In genomic region chr21:23853796-23854379, GRCh38 we compare ENCODE assay signal across 8 cellular contexts.
DNase-seq lines count a peak whose midpoint lies in the region; ATAC-seq and TF ChIP-seq lines count a peak whose summit lies in the region.

No MANE protein-coding gene starts in this region.

- DNase-seq in DMS114 treated with DMSO at 0.1 percent for 48 hours (lab: John Stamatoyannopoulos, UW; ENCODE audit: unreplicated experiment) (peak; percentile 8), NAMALWA (ENCODE audit: low spot score) (peak; percentile 60), left lung (no peak)

- no peak overlapping the region for H3K27ac ChIP-seq in left lung

- H3K36me3 Mint-ChIP-seq in activated T-helper 17 cell treated with anti-CD3 and anti-CD28 coated beads, Interleukin-2, amount 50 U/mL, for 72 hours (ENCODE audit: low read depth): no peaks in the 10 kb centered on the region

- no peaks in the 10 kb centered on the region for H3K9me3 Mint-ChIP-seq in activated T-helper 17 cell treated with anti-CD3 and anti-CD28 coated beads, Interleukin-2, amount 50 U/mL, for 72 hours

- no peak overlapping the region for H3K27ac Mint-ChIP-seq in activated T-helper 17 cell treated with anti-CD3 and anti-CD28 coated beads, Interleukin-2, amount 50 U/mL, for 72 hours

- H3K9me3 ChIP-seq in left lung: no peaks in the 10 kb centered on the region

- intact Hi-C loops in left lung (cut with DNase I): no loop called here

- no peaks in the 10 kb centered on the region for H3K27me3 Mint-ChIP-seq in activated T-helper 17 cell treated with anti-CD3 and anti-CD28 coated beads, Interleukin-2, amount 50 U/mL, for 72 hours

- H3K4me3 Mint-ChIP-seq in activated T-helper 17 cell treated with anti-CD3 and anti-CD28 coated beads, Interleukin-2, amount 50 U/mL, for 72 hours: no peak overlapping the region

- TF ChIP-seq CTCF in left lung (IDR thresholded peaks at IDR 0.05): peak; percentile 27 to 28

- ATAC-seq in GM19467 (IDR thresholded peaks at IDR 0.05; ENCODE audit: unreplicated experiment) (peak; percentile 71), left lung (peak; percentile 71), GM19328 (IDR thresholded peaks at IDR 0.05; ENCODE audit: unreplicated experiment) (no peak), GM18502 (IDR thresholded peaks at IDR 0.05; ENCODE audit: poor library complexity, unreplicated experiment) (no peak), HG03108 (IDR thresholded peaks at IDR 0.05; ENCODE audit: unreplicated experiment) (no peak)
- peak; percentile 55 for ATAC-seq in activated T-helper 17 cell treated with anti-CD3 and anti-CD28 coated beads, Interleukin-2, amount 50 U/mL, for 72 hours (replicated peaks)

- H3K4me3 ChIP-seq in left lung: no peak overlapping the region

- no peaks in the 10 kb centered on the region for H3K36me3 ChIP-seq in left lung

- H3K4me1 ChIP-seq in left lung: no peaks in the 10 kb centered on the region

- no peaks in the 10 kb centered on the region for H3K4me1 Mint-ChIP-seq in activated T-helper 17 cell treated with anti-CD3 and anti-CD28 coated beads, Interleukin-2, amount 50 U/mL, for 72 hours

- no peaks in the 10 kb centered on the region for H3K27me3 ChIP-seq in left lung

Comparison
In these comparisons a context has a peak if more than half of its experiments do, and no peak if none do; other contexts are left out.
1. DNase-seq: peak in DMS114 treated with DMSO at 0.1 percent for 48 hours (single experiment) and NAMALWA (single experiment); none in left lung (0 of 2).
2. ATAC-seq: peak in GM19467 (single experiment), activated T-helper 17 cell treated with anti-CD3 and anti-CD28 coated beads, Interleukin-2, amount 50 U/mL, for 72 hours (single experiment) and left lung (single experiment); none in GM19328 (single experiment), GM18502 (single experiment) and HG03108 (single experiment).